7 cellular contexts compared by ENCODE assay signal in the genomic region with DNA sequence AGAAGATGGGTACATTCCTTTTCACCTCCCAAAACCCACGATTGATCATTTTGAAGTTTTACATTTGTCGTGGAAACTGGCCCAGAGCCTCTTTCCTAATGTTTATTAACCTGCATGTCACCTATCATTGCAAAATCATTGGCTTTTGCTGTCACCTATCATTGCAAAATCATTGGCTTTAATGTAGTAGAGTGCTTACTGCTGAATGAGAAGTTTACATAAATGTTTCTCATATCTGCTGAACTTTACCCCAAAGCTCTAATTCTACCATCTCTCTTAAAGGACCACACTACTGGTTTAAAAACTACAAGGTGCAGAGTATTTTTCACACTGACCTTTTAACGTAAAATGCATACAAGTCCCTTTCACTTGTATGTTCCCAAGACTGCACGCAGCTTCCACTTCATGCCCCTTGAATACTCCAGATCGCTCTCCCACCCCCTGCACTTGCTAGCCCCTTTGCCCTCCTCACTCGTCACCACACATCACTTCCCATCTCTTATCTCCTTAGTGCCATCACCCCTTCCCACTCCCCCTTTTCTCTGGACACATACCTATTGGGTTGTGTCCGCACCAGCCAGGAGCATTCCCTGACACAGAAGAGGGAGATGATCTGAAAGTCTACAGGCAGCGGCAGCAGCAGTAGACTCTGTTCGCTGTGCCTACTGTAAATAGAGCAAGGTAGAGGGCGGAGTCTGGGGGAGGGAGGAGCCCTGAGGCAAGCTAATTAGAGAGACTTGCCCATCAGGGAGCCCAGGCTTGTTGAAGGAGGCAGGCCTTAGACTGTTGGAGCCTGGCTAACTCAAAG. TPM values are rescaled to one million over a fixed set of nuclear protein-coding genes. Genes with fewer than 3 reads are reported as not detected.
DNase-seq lines count a peak whose midpoint lies in the region; ATAC-seq and TF ChIP-seq lines count a peak whose summit lies in the region.

No MANE protein-coding gene starts in this region.

- H3K27ac ChIP-seq in SK-N-SH (ENCODE audit: low read depth in 2 of 2, low read length in 1 of 2), result no peak overlapping the region

- 70% methylated on average over 10 of the region's 10 CpGs for WGBS in SK-N-SH (ENCODE audit: low lambda C conversion rate)

- TF ChIP-seq POLR2A in Raji (IDR thresholded peaks at IDR 0.05; ENCODE audit: insufficient read depth, low read depth, low read length), result peak; percentile 93

- H3K27me3 ChIP-seq in SK-N-SH (ENCODE audit: insufficient read depth), result peaks cover 6% of the 10 kb centered on the region; the same call in 1 of the 2 replicates

- H3K36me3 Mint-ChIP-seq in nephron progenitor cell (ENCODE audit: low read depth), result no peaks in the 10 kb centered on the region

- no peaks in the 10 kb centered on the region for H3K9me3 Mint-ChIP-seq in nephron progenitor cell

- H3F3A ChIP-seq in SK-N-SH (replicated peaks; ENCODE audit: insufficient read depth), result no peaks in the 10 kb centered on the region

- no peaks in the 10 kb centered on the region for H3K36me3 ChIP-seq in SK-N-SH (replicated peaks in 1 of 2; ENCODE audit: control insufficient read depth in 1 of 2, insufficient read depth in 2 of 2, low read length in 1 of 2)

- POLR2A ChIA-PET in SK-N-SH (lab: Yijun Ruan, JAX), result no interaction called here

- H3K27me3 Mint-ChIP-seq in nephron progenitor cell (ENCODE audit: low read depth, poor library complexity), result peaks cover 24% of the 10 kb centered on the region

- H2AFZ ChIP-seq in SK-N-SH (ENCODE audit: low read depth), result no peak overlapping the region

- peak overlapping the region; percentile 58 for H3K4me3 Mint-ChIP-seq in nephron progenitor cell

- CTCF ChIA-PET in SK-N-SH (lab: Yijun Ruan, JAX), result interaction anchor here (1.1 to 3.1 kb wide), 3 partner anchors 13 to 453 kb away, joined by 3 to 10 read pairs (median 3); no protein-coding TSS in a partner anchor

- no peak overlapping the region for H3K27ac Mint-ChIP-seq in nephron progenitor cell

- no peaks in the 10 kb centered on the region for H3K9me2 ChIP-seq in SK-N-SH

- TF ChIP-seq CTCF in nephron progenitor cell (IDR thresholded peaks at IDR 0.05) (no peak), SK-N-SH (IDR thresholded peaks at IDR 0.05) (no peak)

- H4K20me1 ChIP-seq in SK-N-SH (ENCODE audit: insufficient read depth), result no peaks in the 10 kb centered on the region

- peaks cover 12% of the 10 kb centered on the region for H3K4me1 Mint-ChIP-seq in nephron progenitor cell

- no peak overlapping the region for H3K4me2 ChIP-seq in SK-N-SH

- ATAC-seq in GM19324 (IDR thresholded peaks at IDR 0.05; ENCODE audit: low FRiP score, unreplicated experiment) (peak; percentile 90), HG02938 (IDR thresholded peaks at IDR 0.05; ENCODE audit: unreplicated experiment) (peak; percentile 79)

- TF ChIP-seq RAD21 in SK-N-SH (IDR thresholded peaks at IDR 0.05; ENCODE audit: low read length), result no peak

- peak; percentile 37 for DNase-seq in nephron progenitor cell
- DNase-seq in C1 segment of cervical spinal cord (lab: John Stamatoyannopoulos, UW), result no peak
- no peak for DNase-seq in SK-N-SH
- DNase-seq in activated CD4-positive, CD25-positive, alpha-beta regulatory T cell treated with anti-CD3 and anti-CD28 coated beads, Interleukin-2, amount 50 U/mL, for 72 hours, result no peak

- H3K79me2 ChIP-seq in SK-N-SH (ENCODE audit: insufficient read depth), result no peaks in the 10 kb centered on the region

- no peaks in the 10 kb centered on the region for H3K4me1 ChIP-seq in SK-N-SH (ENCODE audit: control insufficient read depth in 1 of 2, insufficient read depth in 2 of 2, low read depth in 1 of 2, low read length in 1 of 2)

- no peak for TF ChIP-seq EP300 in SK-N-SH (IDR thresholded peaks at IDR 0.05; ENCODE audit: borderline replicate concordance in 1 of 2, low read depth in 1 of 2, low read length in 1 of 2)

- H3K9ac ChIP-seq in SK-N-SH, result no peak overlapping the region

- H3K4me3 ChIP-seq in SK-N-SH (ENCODE audit: low read depth in 2 of 2, low read length in 1 of 2), result no peak overlapping the region

- H3K9me3 ChIP-seq in SK-N-SH, result no peaks in the 10 kb centered on the region

TF ChIP-seq in SK-N-SH, 30 proteins besides CTCF, POLR2A, EP300 and RAD21:
- no peak for TF ChIP-seq RXRA (IDR thresholded peaks at IDR 0.05; ENCODE audit: borderline replicate concordance, low read depth)
- TF ChIP-seq FOXM1 (IDR thresholded peaks at IDR 0.05; ENCODE audit: low read depth), result no peak
- no peak for TF ChIP-seq SIN3A (IDR thresholded peaks at IDR 0.05; ENCODE audit: borderline replicate concordance, low read depth, low read length)
- TF ChIP-seq, protein P1, sequence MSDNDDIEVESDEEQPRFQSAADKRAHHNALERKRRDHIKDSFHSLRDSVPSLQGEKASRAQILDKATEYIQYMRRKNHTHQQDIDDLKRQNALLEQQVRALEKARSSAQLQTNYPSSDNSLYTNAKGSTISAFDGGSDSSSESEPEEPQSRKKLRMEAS (IDR thresholded peaks at IDR 0.05; ENCODE audit: low read depth), result no peak
- TF ChIP-seq JUND (IDR thresholded peaks at IDR 0.05), result no peak
- TF ChIP-seq EZH2phosphoT487 (IDR thresholded peaks at IDR 0.05; ENCODE audit: borderline replicate concordance, low read depth), result no peak
- TF ChIP-seq FOXJ3 (CRISPR knock-in tag; IDR thresholded peaks at IDR 0.05), result no peak
- no peak for TF ChIP-seq FOSL2 (IDR thresholded peaks at IDR 0.05; ENCODE audit: borderline replicate concordance, low read depth)
- no peak for TF ChIP-seq POLR2AphosphoS5 (IDR thresholded peaks at IDR 0.05; ENCODE audit: low read depth, low read length)
- TF ChIP-seq, protein P2, sequence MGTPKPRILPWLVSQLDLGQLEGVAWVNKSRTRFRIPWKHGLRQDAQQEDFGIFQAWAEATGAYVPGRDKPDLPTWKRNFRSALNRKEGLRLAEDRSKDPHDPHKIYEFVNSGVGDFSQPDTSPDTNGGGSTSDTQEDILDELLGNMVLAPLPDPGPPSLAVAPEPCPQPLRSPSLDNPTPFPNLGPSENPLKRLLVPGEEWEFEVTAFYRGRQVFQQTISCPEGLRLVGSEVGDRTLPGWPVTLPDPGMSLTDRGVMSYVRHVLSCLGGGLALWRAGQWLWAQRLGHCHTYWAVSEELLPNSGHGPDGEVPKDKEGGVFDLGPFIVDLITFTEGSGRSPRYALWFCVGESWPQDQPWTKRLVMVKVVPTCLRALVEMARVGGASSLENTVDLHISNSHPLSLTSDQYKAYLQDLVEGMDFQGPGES (IDR thresholded peaks at IDR 0.05; ENCODE audit: low read depth, low read length), result no peak
- TF ChIP-seq, protein P3, sequence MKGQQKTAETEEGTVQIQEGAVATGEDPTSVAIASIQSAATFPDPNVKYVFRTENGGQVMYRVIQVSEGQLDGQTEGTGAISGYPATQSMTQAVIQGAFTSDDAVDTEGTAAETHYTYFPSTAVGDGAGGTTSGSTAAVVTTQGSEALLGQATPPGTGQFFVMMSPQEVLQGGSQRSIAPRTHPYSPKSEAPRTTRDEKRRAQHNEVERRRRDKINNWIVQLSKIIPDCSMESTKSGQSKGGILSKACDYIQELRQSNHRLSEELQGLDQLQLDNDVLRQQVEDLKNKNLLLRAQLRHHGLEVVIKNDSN (IDR thresholded peaks at IDR 0.05; ENCODE audit: borderline replicate concordance, low read depth), result no peak
- TF ChIP-seq, protein P4, sequence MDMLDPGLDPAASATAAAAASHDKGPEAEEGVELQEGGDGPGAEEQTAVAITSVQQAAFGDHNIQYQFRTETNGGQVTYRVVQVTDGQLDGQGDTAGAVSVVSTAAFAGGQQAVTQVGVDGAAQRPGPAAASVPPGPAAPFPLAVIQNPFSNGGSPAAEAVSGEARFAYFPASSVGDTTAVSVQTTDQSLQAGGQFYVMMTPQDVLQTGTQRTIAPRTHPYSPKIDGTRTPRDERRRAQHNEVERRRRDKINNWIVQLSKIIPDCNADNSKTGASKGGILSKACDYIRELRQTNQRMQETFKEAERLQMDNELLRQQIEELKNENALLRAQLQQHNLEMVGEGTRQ (IDR thresholded peaks at IDR 0.05; ENCODE audit: borderline replicate concordance, low read depth, low read length), result no peak
- TF ChIP-seq SMC3 (IDR thresholded peaks at IDR 0.05; ENCODE audit: low read depth, low read length), result no peak
- TF ChIP-seq, protein P5, sequence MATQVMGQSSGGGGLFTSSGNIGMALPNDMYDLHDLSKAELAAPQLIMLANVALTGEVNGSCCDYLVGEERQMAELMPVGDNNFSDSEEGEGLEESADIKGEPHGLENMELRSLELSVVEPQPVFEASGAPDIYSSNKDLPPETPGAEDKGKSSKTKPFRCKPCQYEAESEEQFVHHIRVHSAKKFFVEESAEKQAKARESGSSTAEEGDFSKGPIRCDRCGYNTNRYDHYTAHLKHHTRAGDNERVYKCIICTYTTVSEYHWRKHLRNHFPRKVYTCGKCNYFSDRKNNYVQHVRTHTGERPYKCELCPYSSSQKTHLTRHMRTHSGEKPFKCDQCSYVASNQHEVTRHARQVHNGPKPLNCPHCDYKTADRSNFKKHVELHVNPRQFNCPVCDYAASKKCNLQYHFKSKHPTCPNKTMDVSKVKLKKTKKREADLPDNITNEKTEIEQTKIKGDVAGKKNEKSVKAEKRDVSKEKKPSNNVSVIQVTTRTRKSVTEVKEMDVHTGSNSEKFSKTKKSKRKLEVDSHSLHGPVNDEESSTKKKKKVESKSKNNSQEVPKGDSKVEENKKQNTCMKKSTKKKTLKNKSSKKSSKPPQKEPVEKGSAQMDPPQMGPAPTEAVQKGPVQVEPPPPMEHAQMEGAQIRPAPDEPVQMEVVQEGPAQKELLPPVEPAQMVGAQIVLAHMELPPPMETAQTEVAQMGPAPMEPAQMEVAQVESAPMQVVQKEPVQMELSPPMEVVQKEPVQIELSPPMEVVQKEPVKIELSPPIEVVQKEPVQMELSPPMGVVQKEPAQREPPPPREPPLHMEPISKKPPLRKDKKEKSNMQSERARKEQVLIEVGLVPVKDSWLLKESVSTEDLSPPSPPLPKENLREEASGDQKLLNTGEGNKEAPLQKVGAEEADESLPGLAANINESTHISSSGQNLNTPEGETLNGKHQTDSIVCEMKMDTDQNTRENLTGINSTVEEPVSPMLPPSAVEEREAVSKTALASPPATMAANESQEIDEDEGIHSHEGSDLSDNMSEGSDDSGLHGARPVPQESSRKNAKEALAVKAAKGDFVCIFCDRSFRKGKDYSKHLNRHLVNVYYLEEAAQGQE (IDR thresholded peaks at IDR 0.05; ENCODE audit: low read depth, low read length), result no peak
- TF ChIP-seq CHD2 (IDR thresholded peaks at IDR 0.05; ENCODE audit: low read length, partially characterized antibody), result no peak

RNA-seq across cellular contexts. Expression of a gene that starts 30.2 kb away (rescaled TPM):
- 7.4 and 10.9 TPM in 2 replicates for polyA plus RNA-seq in SK-N-SH (2012; rRNA removed)
- 8.2 and 9.2 TPM in 2 replicates for polyA plus RNA-seq in SK-N-SH (2012; cell fraction: cytosol; rRNA removed)
- 23.1 and 33.3 TPM in 2 replicates for polyA plus RNA-seq in SK-N-SH (2012; cell fraction: nucleus; rRNA removed)
